In the genomic region with DNA sequence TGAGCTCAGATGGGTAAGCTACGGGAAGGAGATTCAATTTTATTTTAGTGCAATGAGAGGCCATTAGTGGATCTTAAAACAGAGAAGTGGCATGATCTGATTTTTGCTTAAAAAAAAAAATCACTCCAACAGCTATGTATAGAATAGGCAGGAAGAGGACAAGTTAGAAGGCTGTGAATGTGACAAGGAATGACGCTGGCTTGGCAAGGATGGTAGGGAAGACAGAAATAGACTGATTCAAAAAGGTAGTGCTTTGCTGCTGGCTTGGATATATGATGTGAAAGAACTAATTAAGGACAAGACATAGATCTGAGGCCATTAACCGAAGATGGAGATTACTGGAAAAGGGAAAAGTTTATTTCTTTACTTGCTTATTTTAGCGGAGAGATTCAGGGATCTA, we compare ENCODE assay signal across 18 cellular contexts.
DNase-seq lines count a peak whose midpoint lies in the region; ATAC-seq and TF ChIP-seq lines count a peak whose summit lies in the region.
"Had no signal": no experiment of that assay in that cellular context is flagged by ENCODE, and none has a peak within 500 bp of the region (broad histone marks: within the 10 kb centered on the region; RNA-seq: fewer than 3 reads in every experiment).

No MANE protein-coding gene starts in this region.

- H3K4me3 ChIP-seq in heart right ventricle (no peak overlapping the region), upper lobe of left lung (no peak overlapping the region)
- H3K4me3 ChIP-seq: A549, HAP-1 had no signal

- H3K27me3 ChIP-seq in heart right ventricle (no peaks in the 10 kb centered on the region), upper lobe of left lung (no peaks in the 10 kb centered on the region)

- TF ChIP-seq EP300 in upper lobe of left lung (IDR thresholded peaks at IDR 0.05) = no peak

- TF ChIP-seq CTCF in heart right ventricle (IDR thresholded peaks at IDR 0.05) (no peak), endothelial cell (IDR thresholded peaks at IDR 0.05; ENCODE audit: unreplicated experiment) (no peak), upper lobe of left lung (IDR thresholded peaks at IDR 0.05) (no peak)

- CTCF ChIA-PET in activated naive CD4-positive, alpha-beta T cell treated with anti-CD3 and anti-CD28 coated beads for 36 hours (lab: Charles Lee) = no interaction called here

- H3K4me3 Mint-ChIP-seq in activated naive CD4-positive, alpha-beta T cell treated with anti-CD3 and anti-CD28 coated beads, Interleukin-2, amount 50 U/mL, for 24 hours = no peak overlapping the region
- no peak overlapping the region for H3K4me3 Mint-ChIP-seq in activated naive CD4-positive, alpha-beta T cell treated with anti-CD3 and anti-CD28 coated beads for 36 hours
- no peak overlapping the region for H3K4me3 Mint-ChIP-seq in endothelial cell (ENCODE audit: unreplicated experiment)
- H3K4me3 Mint-ChIP-seq: CD4-positive, alpha-beta T cell had no signal

- H3K9me3 ChIP-seq in heart right ventricle (no peaks in the 10 kb centered on the region), upper lobe of left lung (no peaks in the 10 kb centered on the region)
- H3K9me3 ChIP-seq: A549, Caco-2, HAP-1 had no signal

- no peak for DNase-seq in activated naive CD4-positive, alpha-beta T cell treated with anti-CD3 and anti-CD28 coated beads for 36 hours
- DNase-seq in heart right ventricle = no peak
- DNase-seq in cardiac septum (ENCODE audit: low spot score) = no peak
- no peak for DNase-seq in endothelial cell (ENCODE audit: low spot score)
- no peak for DNase-seq in activated CD8-positive, alpha-beta memory T cell treated with anti-CD3 and anti-CD28 coated beads, Interleukin-2, amount 50 U/mL, for 48 hours
- DNase-seq in upper lobe of left lung = no peak
- no peak for DNase-seq in stimulated activated CD4-positive, alpha-beta T cell treated with anti-CD3 and anti-CD28 coated beads, Interleukin-2, amount 100 ng/mL, for 24 hours
- DNase-seq: AML-193; Caco-2; CD4-positive, alpha-beta T cell; DMS153; DMS79; GDM1 had no signal

- peak overlapping the region; percentile 48 for H3K27ac Mint-ChIP-seq in activated naive CD4-positive, alpha-beta T cell treated with anti-CD3 and anti-CD28 coated beads, Interleukin-2, amount 50 U/mL, for 24 hours
- no peak overlapping the region for H3K27ac Mint-ChIP-seq in activated naive CD4-positive, alpha-beta T cell treated with anti-CD3 and anti-CD28 coated beads for 36 hours
- peak overlapping the region; percentile 2 for H3K27ac Mint-ChIP-seq in endothelial cell (ENCODE audit: unreplicated experiment)
- H3K27ac Mint-ChIP-seq: CD4-positive, alpha-beta T cell had no signal

- peaks cover 14% of the 10 kb centered on the region for H3K36me3 Mint-ChIP-seq in activated naive CD4-positive, alpha-beta T cell treated with anti-CD3 and anti-CD28 coated beads, Interleukin-2, amount 50 U/mL, for 24 hours
- peaks cover 16% of the 10 kb centered on the region for H3K36me3 Mint-ChIP-seq in activated naive CD4-positive, alpha-beta T cell treated with anti-CD3 and anti-CD28 coated beads for 36 hours (ENCODE audit: low read depth)
- H3K36me3 Mint-ChIP-seq in endothelial cell (ENCODE audit: low read depth, unreplicated experiment) = peaks cover 7% of the 10 kb centered on the region

- no peaks in the 10 kb centered on the region for H3K9me3 Mint-ChIP-seq in activated naive CD4-positive, alpha-beta T cell treated with anti-CD3 and anti-CD28 coated beads, Interleukin-2, amount 50 U/mL, for 24 hours
- H3K9me3 Mint-ChIP-seq in activated naive CD4-positive, alpha-beta T cell treated with anti-CD3 and anti-CD28 coated beads for 36 hours = no peaks in the 10 kb centered on the region
- no peaks in the 10 kb centered on the region for H3K9me3 Mint-ChIP-seq in endothelial cell (ENCODE audit: unreplicated experiment)
- H3K9me3 Mint-ChIP-seq: CD4-positive, alpha-beta T cell had no signal

- TF ChIP-seq POLR2A in upper lobe of left lung (IDR thresholded peaks at IDR 0.05) = no peak

- peaks cover 24% of the 10 kb centered on the region for H3K4me1 Mint-ChIP-seq in activated naive CD4-positive, alpha-beta T cell treated with anti-CD3 and anti-CD28 coated beads, Interleukin-2, amount 50 U/mL, for 24 hours
- H3K4me1 Mint-ChIP-seq in activated naive CD4-positive, alpha-beta T cell treated with anti-CD3 and anti-CD28 coated beads for 36 hours (ENCODE audit: low read depth) = peaks cover 4% of the 10 kb centered on the region
- no peaks in the 10 kb centered on the region for H3K4me1 Mint-ChIP-seq in endothelial cell (ENCODE audit: unreplicated experiment)

- no peaks in the 10 kb centered on the region for H3K27me3 Mint-ChIP-seq in activated naive CD4-positive, alpha-beta T cell treated with anti-CD3 and anti-CD28 coated beads, Interleukin-2, amount 50 U/mL, for 24 hours
- H3K27me3 Mint-ChIP-seq in activated naive CD4-positive, alpha-beta T cell treated with anti-CD3 and anti-CD28 coated beads for 36 hours (ENCODE audit: low read depth) = no peaks in the 10 kb centered on the region
- H3K27me3 Mint-ChIP-seq in endothelial cell (ENCODE audit: unreplicated experiment) = no peaks in the 10 kb centered on the region
- H3K27me3 Mint-ChIP-seq: CD4-positive, alpha-beta T cell had no signal

- 55 to 70% methylated on average over 4 of the region's 4 CpGs for WGBS in heart right ventricle, 2 donors
- 93 to 98% methylated on average over 4 of the region's 4 CpGs for WGBS in upper lobe of left lung, 2 donors

- intact Hi-C loops in activated naive CD4-positive, alpha-beta T cell treated with anti-CD3 and anti-CD28 coated beads for 36 hours (cut with micrococcal nuclease) = no loop called here
- intact Hi-C loops in heart right ventricle (cut with DNase I) (no loop called here), cardiac septum (cut with DNase I) (no loop called here)

- H3K36me3 ChIP-seq in heart right ventricle = peaks cover 0 to 27% (median 10%) of the 10 kb centered on the region in 9 donors
- H3K36me3 ChIP-seq in upper lobe of left lung = peaks cover 0 to 22% (median 2%) of the 10 kb centered on the region in 4 donors

- ATAC-seq in heart right ventricle = peak in 5 of 8 donors; percentile 55 to 82 (median 79)
- ATAC-seq in upper lobe of left lung (ENCODE audit: low FRiP score in 2 of 2) = no peak
- ATAC-seq: A549 had no signal

- H3K27ac ChIP-seq in heart right ventricle (no peak overlapping the region), upper lobe of left lung (no peak overlapping the region)
- H3K27ac ChIP-seq: 22Rv1, A549, C4-2B had no signal

- peaks cover 0 to 32% (median 12%) of the 10 kb centered on the region in 9 donors for H3K4me1 ChIP-seq in heart right ventricle
- H3K4me1 ChIP-seq in upper lobe of left lung = peaks cover 0 to 5% (median 0%) of the 10 kb centered on the region in 4 donors
- H3K4me1 ChIP-seq: A549, Caco-2 had no signal

Comparison
In these comparisons a context has a peak if more than half of its experiments do, and no peak if none do; other contexts are left out.
1. ATAC-seq: peak in heart right ventricle (5 of 8); none in upper lobe of left lung (0 of 2).